ENCODE assay signal across 12 cellular contexts in genomic region chr3:179526482-179526881, GRCh38. TPM values are rescaled to one million over a fixed set of nuclear protein-coding genes. Genes with fewer than 3 reads are reported as not detected.
DNase-seq lines count a peak whose midpoint lies in the region; TF ChIP-seq lines count a peak whose summit lies in the region.
"Had no signal": no experiment of that assay in that cellular context is flagged by ENCODE, and none has a peak within 500 bp of the region (broad histone marks: within the 10 kb centered on the region; RNA-seq: fewer than 3 reads in every experiment).

No MANE protein-coding gene starts in this region.

- H3K9ac ChIP-seq in BLaER1 treated with 17β-estradiol and CSF1 and Interleukin-3, amounts not matched to agents 10 nM and 100 nM: no peak overlapping the region
- peak overlapping the region; percentile 37 for H3K9ac ChIP-seq in iPS-18a (ENCODE audit: low read length)

- intact Hi-C loops in ascending aorta (cut with DNase I): no loop called here
- intact Hi-C loops in sigmoid colon (cut with DNase I): loop anchor here (5.0 kb wide), 1 partner anchor 74 kb away; the partner anchor contains the start of gene GNB4

- 1 to 22% methylated on average over 1 of the region's 1 CpG for WGBS in sigmoid colon, 2 donors

- H4K20me1 ChIP-seq in BLaER1 treated with 17β-estradiol and CSF1 and Interleukin-3, amounts not matched to agents 10 nM and 100 nM: no peaks in the 10 kb centered on the region

- H3K4me2 ChIP-seq in BLaER1 treated with 17β-estradiol and CSF1 and Interleukin-3, amounts not matched to agents 10 nM and 100 nM: peak overlapping the region; percentile 30 to 77 (median 58)

- H3K4me1 ChIP-seq in BLaER1 treated with 17β-estradiol and CSF1 and Interleukin-3, amounts not matched to agents 10 nM and 100 nM: peaks cover 9 to 15% (median 13%) of the 10 kb centered on the region in 10 experiments
- H3K4me1 ChIP-seq in ascending aorta: peaks cover 4 to 6% of the 10 kb centered on the region in 2 donors
- H3K4me1 ChIP-seq in iPS-18a (ENCODE audit: control insufficient read depth, low read depth, low read length): peaks cover 26% of the 10 kb centered on the region
- H3K4me1 ChIP-seq in sigmoid colon: peaks cover 0 to 20% (median 16%) of the 10 kb centered on the region in 4 donors

- no peak for TF ChIP-seq EP300 in sigmoid colon (IDR thresholded peaks at IDR 0.05)

- H3K27ac ChIP-seq in BLaER1 treated with 17β-estradiol and CSF1 and Interleukin-3, amounts not matched to agents 10 nM and 100 nM: peak overlapping the region in 4 of 11 experiments; percentile 10 to 20 (median 12); a peak in 3 of 22 replicates
- H3K27ac ChIP-seq in ascending aorta: peak overlapping the region; percentile 55 to 58
- H3K27ac ChIP-seq in iPS-18a (ENCODE audit: low read length): peak overlapping the region; percentile 41
- peak overlapping the region; percentile 55 to 79 (median 73) for H3K27ac ChIP-seq in sigmoid colon

- TF ChIP-seq CTCF in ascending aorta (IDR thresholded peaks at IDR 0.05) (no peak), sigmoid colon (IDR thresholded peaks at IDR 0.05) (no peak)

- no peaks in the 10 kb centered on the region for H3K9me3 ChIP-seq in BLaER1 treated with 17β-estradiol and CSF1 and Interleukin-3, amounts not matched to agents 10 nM and 100 nM (replicated peaks in 1 of 11)
- H3K9me3 ChIP-seq in ascending aorta (no peaks in the 10 kb centered on the region), iPS-18a (ENCODE audit: control insufficient read depth, low read depth, low read length) (no peaks in the 10 kb centered on the region), sigmoid colon (no peaks in the 10 kb centered on the region)
- H3K9me3 ChIP-seq: tibial nerve had no signal

- no peak for TF ChIP-seq POLR2A in sigmoid colon (IDR thresholded peaks at IDR 0.05)

- no peaks in the 10 kb centered on the region for H3K27me3 ChIP-seq in BLaER1 treated with 17β-estradiol and CSF1 and Interleukin-3, amounts not matched to agents 10 nM and 100 nM
- no peaks in the 10 kb centered on the region for H3K27me3 ChIP-seq in ascending aorta
- H3K27me3 ChIP-seq in iPS-18a (ENCODE audit: control insufficient read depth, insufficient read depth, low read length): no peaks in the 10 kb centered on the region
- no peaks in the 10 kb centered on the region for H3K27me3 ChIP-seq in sigmoid colon
- H3K27me3 ChIP-seq: tibial nerve had no signal

- no peak overlapping the region for H3K4me3 ChIP-seq in BLaER1 treated with 17β-estradiol and CSF1 and Interleukin-3, amounts not matched to agents 10 nM and 100 nM
- peak overlapping the region in 1 of 2 donors; percentile 41 for H3K4me3 ChIP-seq in ascending aorta
- H3K4me3 ChIP-seq in iPS-18a (ENCODE audit: low read length): peak overlapping the region; percentile 28
- peak overlapping the region in 2 of 4 donors; percentile 5 to 11 for H3K4me3 ChIP-seq in sigmoid colon
- H3K4me3 ChIP-seq: tibial nerve had no signal

- no peaks in the 10 kb centered on the region for H3K36me3 ChIP-seq in BLaER1 treated with 17β-estradiol and CSF1 and Interleukin-3, amounts not matched to agents 10 nM and 100 nM
- H3K36me3 ChIP-seq in ascending aorta: no peaks in the 10 kb centered on the region
- no peaks in the 10 kb centered on the region for H3K36me3 ChIP-seq in iPS-18a (ENCODE audit: control insufficient read depth, low read depth, low read length)
- no peaks in the 10 kb centered on the region for H3K36me3 ChIP-seq in sigmoid colon
- H3K36me3 ChIP-seq: tibial nerve had no signal

- no peak for DNase-seq in ascending aorta (ENCODE audit: low spot score in 2 of 2)
- no peak for DNase-seq in sigmoid colon
- no peak for DNase-seq in NCI-H2107 (lab: John Stamatoyannopoulos, UW)
- no peak for DNase-seq in islet precursor cell
- DNase-seq in SW 1271 (lab: John Stamatoyannopoulos, UW): no peak
- no peak for DNase-seq in NCI-H82 treated with DMSO at 0.1 percent for 48 hours (lab: John Stamatoyannopoulos, UW; ENCODE audit: unreplicated experiment)
- DNase-seq: activated naive CD8-positive, alpha-beta T cell treated with anti-CD3 and anti-CD28 coated beads, Interleukin-2, amount 50 U/mL, for 24 hours; NCI-H1048; NCI-H526 had no signal

RNA-seq across cellular contexts. Expression of gene ACTL6A, which starts 36.2 kb away (rescaled TPM):
- total RNA-seq in ascending aorta (23.9 TPM), sigmoid colon (10 to 100 TPM; 28.8 to 65.7 (median 50.3) TPM)
- 10 to 100 TPM; 31.8 to 38.6 (median 35.4) TPM for polyA plus RNA-seq in sigmoid colon
